1 cellular context compared by ENCODE assay signal in genomic region chr1:184792450-184792969, GRCh38.
A peak's percentile ranks its signal among the peaks of the same experiment; 100 is the strongest.
TF ChIP-seq lines count a peak whose summit lies in the region.

No MANE protein-coding gene starts in this region.

TF ChIP-seq in HepG2, 621 proteins besides CTCF, POLR2A, EP300 and RAD21 (continued from another document and continues in another):
- no peak for TF ChIP-seq ZBTB26 (CRISPR knock-in tag; IDR thresholded peaks at IDR 0.05; ENCODE audit: borderline replicate concordance)
- no peak for TF ChIP-seq GABPA (IDR thresholded peaks at IDR 0.05; ENCODE audit: low read depth, low read length)
- TF ChIP-seq GABPA (CRISPR knock-in tag; IDR thresholded peaks at IDR 0.05; ENCODE audit: low read depth): peak; percentile 20; the same call in 1 of the 2 replicates
- no peak for TF ChIP-seq RARG (CRISPR knock-in tag; IDR thresholded peaks at IDR 0.05; ENCODE audit: low read depth)
- TF ChIP-seq ESRRA (CRISPR knock-in tag; IDR thresholded peaks at IDR 0.05; ENCODE audit: low read depth): no peak
- TF ChIP-seq ZNF33A (CRISPR knock-in tag; IDR thresholded peaks at IDR 0.05; ENCODE audit: borderline replicate concordance): no peak
- no peak for TF ChIP-seq ZNF740 (CRISPR knock-in tag; IDR thresholded peaks at IDR 0.05)
- no peak for TF ChIP-seq TEAD3 (CRISPR knock-in tag; optimal IDR thresholded peaks at IDR 0.05; ENCODE audit: borderline replicate concordance)
- no peak for TF ChIP-seq GTF2F1 (IDR thresholded peaks at IDR 0.05; ENCODE audit: low read length)
- TF ChIP-seq DZIP1 (CRISPR knock-in tag; IDR thresholded peaks at IDR 0.05): no peak
- TF ChIP-seq SP1 (IDR thresholded peaks at IDR 0.05): no peak
- TF ChIP-seq SP1 (CRISPR knock-in tag; IDR thresholded peaks at IDR 0.05): no peak
- TF ChIP-seq ZNF512 (CRISPR knock-in tag; IDR thresholded peaks at IDR 0.05): no peak
- TF ChIP-seq ZNF513 (CRISPR knock-in tag; conservative IDR thresholded peaks at IDR 0.05): no peak
- no peak for TF ChIP-seq SRF (IDR thresholded peaks at IDR 0.05; ENCODE audit: low read depth, low read length)
- no peak for TF ChIP-seq FUBP1 (CRISPR knock-in tag; IDR thresholded peaks at IDR 0.05; ENCODE audit: borderline replicate concordance)
- no peak for TF ChIP-seq SP5 (CRISPR knock-in tag; IDR thresholded peaks at IDR 0.05; ENCODE audit: borderline replicate concordance, low read depth)
- no peak for TF ChIP-seq MBD4 (IDR thresholded peaks at IDR 0.05; ENCODE audit: borderline replicate concordance, low read length)
- TF ChIP-seq NCOA1 (CRISPR knock-in tag; IDR thresholded peaks at IDR 0.05): no peak
- TF ChIP-seq HMGXB4 (CRISPR knock-in tag; IDR thresholded peaks at IDR 0.05; ENCODE audit: borderline replicate concordance in 1 of 2, low read depth in 1 of 2): no peak
- TF ChIP-seq ZNF446 (CRISPR knock-in tag; IDR thresholded peaks at IDR 0.05): no peak
- TF ChIP-seq IKZF5 (CRISPR knock-in tag; IDR thresholded peaks at IDR 0.05): peak; percentile 56; the same call in 1 of the 2 replicates
- no peak for TF ChIP-seq ZFP41 (CRISPR knock-in tag; IDR thresholded peaks at IDR 0.05; ENCODE audit: borderline replicate concordance)
- TF ChIP-seq HMG20B (CRISPR knock-in tag; conservative IDR thresholded peaks at IDR 0.05): no peak
- TF ChIP-seq TRAFD1 (CRISPR knock-in tag; IDR thresholded peaks at IDR 0.05; ENCODE audit: borderline replicate concordance): no peak
- no peak for TF ChIP-seq ARHGAP35 (CRISPR knock-in tag; IDR thresholded peaks at IDR 0.05; ENCODE audit: borderline replicate concordance)
- TF ChIP-seq ZNF253 (CRISPR knock-in tag; IDR thresholded peaks at IDR 0.05; ENCODE audit: borderline replicate concordance): no peak
- no peak for TF ChIP-seq SIN3A (IDR thresholded peaks at IDR 0.05; ENCODE audit: borderline replicate concordance, low read depth, low read length)
- TF ChIP-seq KDM2A (CRISPR knock-in tag; IDR thresholded peaks at IDR 0.05; ENCODE audit: borderline replicate concordance, low read depth): no peak
- no peak for TF ChIP-seq ATAD3A (CRISPR knock-in tag; IDR thresholded peaks at IDR 0.05)
- TF ChIP-seq SMARCE1 (IDR thresholded peaks at IDR 0.05; ENCODE audit: borderline replicate concordance): no peak
- TF ChIP-seq ZSCAN5A (CRISPR knock-in tag; IDR thresholded peaks at IDR 0.05; ENCODE audit: borderline replicate concordance): no peak
- no peak for TF ChIP-seq SKIL (CRISPR knock-in tag; IDR thresholded peaks at IDR 0.05; ENCODE audit: borderline replicate concordance)
- peak; percentile 51; the same call in 1 of the 2 replicates for TF ChIP-seq ZMYM4 (CRISPR knock-in tag; IDR thresholded peaks at IDR 0.05)
- TF ChIP-seq KMT2A (CRISPR knock-in tag; IDR thresholded peaks at IDR 0.05): no peak
- TF ChIP-seq ZC3H13 (CRISPR knock-in tag; IDR thresholded peaks at IDR 0.05): no peak
- no peak for TF ChIP-seq ZNF234 (CRISPR knock-in tag; conservative IDR thresholded peaks at IDR 0.05)
- TF ChIP-seq ZNF431 (CRISPR knock-in tag; IDR thresholded peaks at IDR 0.05; ENCODE audit: borderline replicate concordance, low read depth): no peak
- TF ChIP-seq MBNL3 (CRISPR knock-in tag; conservative IDR thresholded peaks at IDR 0.05): no peak
